ENCODE assay signal across 1 cellular context in the genomic region with DNA sequence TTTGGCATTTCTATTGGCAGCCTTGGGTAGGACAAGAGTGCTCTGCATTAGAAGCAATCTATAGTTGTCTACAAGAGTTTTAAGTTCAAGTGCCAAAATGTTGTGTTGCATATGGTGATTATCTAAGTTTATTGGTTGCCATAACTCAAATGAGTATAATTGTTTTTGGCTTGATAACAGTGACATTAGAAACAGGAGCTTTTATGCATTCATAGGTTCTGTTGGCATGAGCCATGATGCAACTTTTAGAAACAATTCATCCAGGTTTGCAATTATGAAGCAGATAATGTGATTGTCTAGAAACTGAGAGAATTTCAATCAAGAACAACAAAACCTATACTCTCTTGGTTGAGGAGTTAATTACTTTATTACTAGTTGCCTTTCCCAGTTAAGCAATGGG.
TF ChIP-seq lines count a peak whose summit lies in the region.

No MANE protein-coding gene starts in this region.

TF ChIP-seq in HEK293, 187 proteins besides CTCF, POLR2A, EP300 and RAD21 (continued from another document):
- peak; percentile 56; the same call in 1 of the 2 replicates for TF ChIP-seq IKZF3 (tag by site-specific recombination; IDR thresholded peaks at IDR 0.05)
- peak; percentile 63 for TF ChIP-seq SP7 (tag by site-specific recombination; IDR thresholded peaks at IDR 0.05)
- TF ChIP-seq, protein P1, sequence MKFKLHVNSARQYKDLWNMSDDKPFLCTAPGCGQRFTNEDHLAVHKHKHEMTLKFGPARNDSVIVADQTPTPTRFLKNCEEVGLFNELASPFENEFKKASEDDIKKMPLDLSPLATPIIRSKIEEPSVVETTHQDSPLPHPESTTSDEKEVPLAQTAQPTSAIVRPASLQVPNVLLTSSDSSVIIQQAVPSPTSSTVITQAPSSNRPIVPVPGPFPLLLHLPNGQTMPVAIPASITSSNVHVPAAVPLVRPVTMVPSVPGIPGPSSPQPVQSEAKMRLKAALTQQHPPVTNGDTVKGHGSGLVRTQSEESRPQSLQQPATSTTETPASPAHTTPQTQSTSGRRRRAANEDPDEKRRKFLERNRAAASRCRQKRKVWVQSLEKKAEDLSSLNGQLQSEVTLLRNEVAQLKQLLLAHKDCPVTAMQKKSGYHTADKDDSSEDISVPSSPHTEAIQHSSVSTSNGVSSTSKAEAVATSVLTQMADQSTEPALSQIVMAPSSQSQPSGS (tag by site-specific recombination; IDR thresholded peaks at IDR 0.05; ENCODE audit: low read depth), result 0 out of 2 replicates have a peak, but pooled peaks have one; percentile 22
- TF ChIP-seq FEZF1 (tag by site-specific recombination; IDR thresholded peaks at IDR 0.05), result peak; percentile 1; the same call in 1 of the 2 replicates
- TF ChIP-seq ZNF843 (tag by site-specific recombination; IDR thresholded peaks at IDR 0.05), result 0 out of 2 replicates have a peak, but pooled peaks have one; percentile 2
- no peak for TF ChIP-seq GLIS2 (tag by site-specific recombination; IDR thresholded peaks at IDR 0.05)
- peak; percentile 67 for TF ChIP-seq OSR2 (tag by site-specific recombination; IDR thresholded peaks at IDR 0.05)
- TF ChIP-seq ZNF239 (tag by site-specific recombination; IDR thresholded peaks at IDR 0.05), result no peak
- 0 out of 2 replicates have a peak, but pooled peaks have one; percentile 7 for TF ChIP-seq ZBTB17 (tag by site-specific recombination; IDR thresholded peaks at IDR 0.05)
- TF ChIP-seq, protein P2, sequence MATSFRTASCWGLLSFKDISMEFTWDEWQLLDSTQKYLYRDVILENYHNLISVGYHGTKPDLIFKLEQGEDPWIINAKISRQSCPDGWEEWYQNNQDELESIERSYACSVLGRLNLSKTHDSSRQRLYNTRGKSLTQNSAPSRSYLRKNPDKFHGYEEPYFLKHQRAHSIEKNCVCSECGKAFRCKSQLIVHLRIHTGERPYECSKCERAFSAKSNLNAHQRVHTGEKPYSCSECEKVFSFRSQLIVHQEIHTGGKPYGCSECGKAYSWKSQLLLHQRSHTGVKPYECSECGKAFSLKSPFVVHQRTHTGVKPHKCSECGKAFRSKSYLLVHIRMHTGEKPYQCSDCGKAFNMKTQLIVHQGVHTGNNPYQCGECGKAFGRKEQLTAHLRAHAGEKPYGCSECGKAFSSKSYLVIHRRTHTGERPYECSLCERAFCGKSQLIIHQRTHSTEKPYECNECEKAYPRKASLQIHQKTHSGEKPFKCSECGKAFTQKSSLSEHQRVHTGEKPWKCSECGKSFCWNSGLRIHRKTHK (tag by site-specific recombination; IDR thresholded peaks at IDR 0.05), result no peak
